In the genomic region with DNA sequence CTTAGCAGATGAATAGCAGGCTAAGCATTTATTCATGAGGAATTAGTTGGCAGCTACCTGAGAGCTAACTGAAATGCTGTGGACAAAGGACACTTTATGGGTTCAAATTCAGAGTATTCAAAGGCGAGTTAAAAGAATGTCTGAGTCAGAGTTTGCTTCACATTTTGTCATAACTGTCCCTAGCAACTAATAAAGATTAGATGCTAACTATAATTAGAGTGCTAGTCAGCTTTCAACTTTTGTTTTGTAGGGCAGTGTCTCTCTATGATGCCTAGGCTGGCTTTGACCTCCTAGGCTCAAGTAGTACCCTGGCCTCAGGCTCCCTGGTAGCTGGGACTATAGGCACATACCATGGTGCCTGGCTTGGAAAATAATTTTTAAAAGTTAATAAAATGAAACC, we compare ENCODE assay signal across 13 cellular contexts. TPM values are rescaled to one million over a fixed set of nuclear protein-coding genes. Genes with fewer than 3 reads are reported as not detected.
DNase-seq lines count a peak whose midpoint lies in the region; FAIRE-seq and TF ChIP-seq lines count a peak whose summit lies in the region.
"Had no signal": no experiment of that assay in that cellular context is flagged by ENCODE, and none has a peak within 500 bp of the region (broad histone marks: within the 10 kb centered on the region; RNA-seq: fewer than 3 reads in every experiment).

No MANE protein-coding gene starts in this region.

- H3K36me3 Mint-ChIP-seq in T-helper 2 cell treated with Interferon-gamma antibody and Interleukin-4, amounts not matched to agents 5 μg/mL and 100 μg/mL, for 36 hours (ENCODE audit: low read depth): peaks cover 48% of the 10 kb centered on the region

- TF ChIP-seq EP300 in sigmoid colon (IDR thresholded peaks at IDR 0.05): no peak

- H3K36me3 ChIP-seq in sigmoid colon: peaks cover 0 to 30% (median 9%) of the 10 kb centered on the region in 4 donors

- WGBS in sigmoid colon, 2 donors: 47 to 58% methylated on average over 1 of the region's 1 CpG

- H3K9me3 Mint-ChIP-seq in T-helper 2 cell treated with Interferon-gamma antibody and Interleukin-4, amounts not matched to agents 5 μg/mL and 100 μg/mL, for 36 hours: no peaks in the 10 kb centered on the region
- H3K9me3 Mint-ChIP-seq: neural crest cell had no signal

- no peak overlapping the region for H3K4me3 Mint-ChIP-seq in T-helper 2 cell treated with Interferon-gamma antibody and Interleukin-4, amounts not matched to agents 5 μg/mL and 100 μg/mL, for 36 hours
- H3K4me3 Mint-ChIP-seq: neural crest cell had no signal

- no peaks in the 10 kb centered on the region for H3K27me3 ChIP-seq in sigmoid colon

- peaks cover 0 to 44% (median 40%) of the 10 kb centered on the region in 4 donors for H3K4me1 ChIP-seq in sigmoid colon

- peak overlapping the region in 3 of 4 donors; percentile 12 to 63 (median 20) for H3K27ac ChIP-seq in sigmoid colon
- H3K27ac ChIP-seq: thoracic aorta, WERI-Rb-1 had no signal

- DNase-seq in GM04503 (ENCODE audit: low read depth) (peak; percentile 26), RCC 7860 (ENCODE audit: low spot score) (peak; percentile 21), fibroblast of mammary gland (ENCODE audit: low read depth) (peak; percentile 36), sigmoid colon (no peak), activated gamma-delta T cell (lab: John Stamatoyannopoulos, UW) (no peak), glomerular visceral epithelial cell (ENCODE audit: extremely low spot score) (no peak), head of caudate nucleus (no peak)
- no peak for DNase-seq in T-helper 2 cell treated with Interferon-gamma antibody and Interleukin-4, amounts not matched to agents 5 μg/mL and 100 μg/mL, for 36 hours (ENCODE audit: low spot score)
- DNase-seq: NCI-H1048, NCI-H2227 treated with DMSO at 0.1 percent for 48 hours, WERI-Rb-1 had no signal

- H3K4me3 ChIP-seq in fibroblast of mammary gland (ENCODE audit: control insufficient read depth, low read depth, low read length) (no peak overlapping the region), sigmoid colon (no peak overlapping the region)
- H3K4me3 ChIP-seq: thoracic aorta had no signal

- TF ChIP-seq POLR2A in sigmoid colon (IDR thresholded peaks at IDR 0.05): no peak

- no peak overlapping the region for H3K27ac Mint-ChIP-seq in T-helper 2 cell treated with Interferon-gamma antibody and Interleukin-4, amounts not matched to agents 5 μg/mL and 100 μg/mL, for 36 hours

- no peak for FAIRE-seq in RCC 7860 (lab: Jason Lieb, UNC)

- intact Hi-C loops in sigmoid colon (cut with DNase I): no loop called here
- intact Hi-C loops in head of caudate nucleus (cut with DNase I): no loop called here

- no peaks in the 10 kb centered on the region for H3K9me3 ChIP-seq in sigmoid colon
- H3K9me3 ChIP-seq: thoracic aorta had no signal

- H3K27me3 Mint-ChIP-seq in T-helper 2 cell treated with Interferon-gamma antibody and Interleukin-4, amounts not matched to agents 5 μg/mL and 100 μg/mL, for 36 hours (ENCODE audit: low read depth): no peaks in the 10 kb centered on the region

- TF ChIP-seq CTCF in fibroblast of mammary gland (conservative IDR thresholded peaks at IDR 0.05; ENCODE audit: control insufficient read depth, insufficient read depth, low read depth, low read length): no peak
- TF ChIP-seq CTCF in sigmoid colon (IDR thresholded peaks at IDR 0.05): no peak

- peaks cover 37% of the 10 kb centered on the region for H3K4me1 Mint-ChIP-seq in T-helper 2 cell treated with Interferon-gamma antibody and Interleukin-4, amounts not matched to agents 5 μg/mL and 100 μg/mL, for 36 hours (ENCODE audit: low read depth)

RNA-seq across cellular contexts. Expression of a gene that starts 4.6 kb away (rescaled TPM):
- total RNA-seq in sigmoid colon: 10 to 100 TPM; 20.1 to 31.6 (median 23.4) TPM
- 10 to 100 TPM; 11.4 to 14.3 (median 11.8) TPM for polyA plus RNA-seq in sigmoid colon

Comparison
In these comparisons a context has a peak if more than half of its experiments do, and no peak if none do; other contexts are left out.
1. DNase-seq: peak in GM04503 (single experiment), RCC 7860 (single experiment) and fibroblast of mammary gland (single experiment); none in sigmoid colon (single experiment), activated gamma-delta T cell (single experiment), glomerular visceral epithelial cell (single experiment), head of caudate nucleus (0 of 42) and T-helper 2 cell treated with Interferon-gamma antibody and Interleukin-4, amounts not matched to agents 5 μg/mL and 100 μg/mL, for 36 hours (single experiment).